Comparison of ENCODE assay signal across 8 cellular contexts in the genomic region with DNA sequence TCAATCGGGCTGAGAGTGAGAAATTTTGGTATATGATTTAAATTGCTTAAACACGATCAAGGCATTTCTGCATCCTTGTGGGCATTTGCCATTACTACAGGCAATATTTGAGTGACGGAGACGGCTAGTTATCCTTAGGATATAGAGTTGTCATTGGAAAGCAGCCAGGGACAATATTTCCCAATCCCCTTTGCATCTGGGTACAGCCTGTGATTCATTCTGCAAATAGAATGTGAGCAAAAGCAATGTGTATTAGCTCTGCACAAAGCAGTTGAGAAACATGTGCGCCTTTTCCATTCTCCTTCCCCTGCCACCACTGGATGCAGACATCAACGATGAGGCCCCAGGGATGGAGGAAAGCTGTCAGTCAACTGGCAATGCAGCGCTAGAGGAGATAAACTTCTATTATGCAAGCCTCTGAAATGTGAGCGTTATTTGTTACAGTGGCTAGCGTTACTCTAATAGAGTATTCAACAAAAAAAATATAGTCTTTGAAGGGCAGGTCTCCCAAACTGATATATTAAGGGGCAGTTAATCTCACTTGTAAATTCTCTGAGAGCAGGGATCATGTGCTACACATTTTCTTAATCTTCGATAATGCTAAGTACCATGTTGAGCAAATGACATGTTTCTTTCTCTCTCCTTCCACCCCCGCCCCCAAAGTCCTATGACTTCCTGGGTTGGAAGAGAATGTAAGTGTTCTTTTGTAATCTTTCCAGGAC. TPM values are rescaled to one million over a fixed set of nuclear protein-coding genes. Genes with fewer than 3 reads are reported as not detected.
DNase-seq lines count a peak whose midpoint lies in the region; ATAC-seq, FAIRE-seq and TF ChIP-seq lines count a peak whose summit lies in the region.

No MANE protein-coding gene starts in this region.

- H3K27me3 ChIP-seq in bronchial epithelial cell (ENCODE audit: control insufficient read depth, insufficient read depth, low read length): no peaks in the 10 kb centered on the region

- intact Hi-C loops in mucosa of descending colon (cut with DNase I, micrococcal nuclease): no loop called here

- ATAC-seq in mucosa of descending colon (peak; percentile 95), GM18870 (IDR thresholded peaks at IDR 0.05; ENCODE audit: unreplicated experiment) (no peak), GM19452 (IDR thresholded peaks at IDR 0.05; ENCODE audit: unreplicated experiment) (no peak)

- no peak overlapping the region for H3K4me3 ChIP-seq in bronchial epithelial cell (ENCODE audit: low read depth, low read length)
- H3K4me3 ChIP-seq in mucosa of descending colon: no peak overlapping the region

- H3K36me3 ChIP-seq in bronchial epithelial cell (ENCODE audit: control insufficient read depth, insufficient read depth, low read length) (no peaks in the 10 kb centered on the region), mucosa of descending colon (ENCODE audit: low read depth) (no peaks in the 10 kb centered on the region)

- DNase-seq in DMS153 (lab: John Stamatoyannopoulos, UW) (peak; percentile 76), NCI-H446 treated with DMSO at 0.1 percent for 48 hours (lab: John Stamatoyannopoulos, UW) (peak; percentile 63), bronchial epithelial cell (ENCODE audit: low read depth) (peak; percentile 99), mucosa of descending colon (peak in 1 of 3 donors; percentile 68), NCI-H187 (lab: John Stamatoyannopoulos, UW) (no peak), NCI-H526 treated with DMSO at 0.1 percent for 48 hours (lab: John Stamatoyannopoulos, UW) (no peak)

- TF ChIP-seq CTCF in bronchial epithelial cell (IDR thresholded peaks at IDR 0.05; ENCODE audit: insufficient read depth, low read length, severe bottlenecking): peak; percentile 41
- no peak for TF ChIP-seq CTCF in mucosa of descending colon (IDR thresholded peaks at IDR 0.05)

- H3K4me1 ChIP-seq in mucosa of descending colon (ENCODE audit: low read depth): peaks cover 5% of the 10 kb centered on the region

- no peaks in the 10 kb centered on the region for H3K9me3 ChIP-seq in mucosa of descending colon

- FAIRE-seq in bronchial epithelial cell (lab: Jason Lieb, UNC): no peak

RNA-seq across cellular contexts. Expression of gene NCOA3, which starts 37.1 kb away (rescaled TPM):
- total RNA-seq in bronchial epithelial cell: 25.5 and 34.1 TPM in 2 replicates
- 10 to 100 TPM; 22.8 to 28.8 (median 24.7) TPM for total RNA-seq in mucosa of descending colon

Comparison
In these comparisons a context has a peak if more than half of its experiments do, and no peak if none do; other contexts are left out.
1. DNase-seq: peak in DMS153 (single experiment), NCI-H446 treated with DMSO at 0.1 percent for 48 hours (single experiment) and bronchial epithelial cell (single experiment); none in NCI-H187 (0 of 2) and NCI-H526 treated with DMSO at 0.1 percent for 48 hours (single experiment).